ENCODE assay signal across 11 cellular contexts in genomic region chr4:15410750-15411149, GRCh38. TPM values are rescaled to one million over a fixed set of nuclear protein-coding genes. Genes with fewer than 3 reads are reported as not detected.
DNase-seq lines count a peak whose midpoint lies in the region; ATAC-seq and TF ChIP-seq lines count a peak whose summit lies in the region.
"Had no signal": no experiment of that assay in that cellular context is flagged by ENCODE, and none has a peak within 500 bp of the region (broad histone marks: within the 10 kb centered on the region; RNA-seq: fewer than 3 reads in every experiment).

No MANE protein-coding gene starts in this region.

- H3K9me3 Mint-ChIP-seq in CD8-positive, alpha-beta T cell = no peaks in the 10 kb centered on the region
- no peaks in the 10 kb centered on the region for H3K9me3 Mint-ChIP-seq in T-helper 2 cell treated with Interferon-gamma antibody and Interleukin-4, amounts not matched to agents 5 μg/mL and 100 μg/mL, for 36 hours
- H3K9me3 Mint-ChIP-seq: type B pancreatic cell had no signal

- POLR2A ChIA-PET in CD8-positive, alpha-beta T cell (lab: Charles Lee) = no interaction called here

- TF ChIP-seq CTCF in CD8-positive, alpha-beta T cell (IDR thresholded peaks at IDR 0.05) = no peak
- TF ChIP-seq CTCF in right lobe of liver (IDR thresholded peaks at IDR 0.05) = no peak

- peaks cover 51% of the 10 kb centered on the region for H3K4me1 Mint-ChIP-seq in CD8-positive, alpha-beta T cell (ENCODE audit: low read depth)
- H3K4me1 Mint-ChIP-seq in T-helper 2 cell treated with Interferon-gamma antibody and Interleukin-4, amounts not matched to agents 5 μg/mL and 100 μg/mL, for 36 hours (ENCODE audit: low read depth) = peaks cover 26% of the 10 kb centered on the region

- DNase-seq in CD8-positive, alpha-beta T cell = peak in 3 of 7 experiments; percentile 6 to 28 (median 22)
- DNase-seq in T-helper 2 cell treated with Interferon-gamma antibody and Interleukin-4, amounts not matched to agents 5 μg/mL and 100 μg/mL, for 36 hours (ENCODE audit: low spot score) = no peak
- DNase-seq in right lobe of liver = no peak
- no peak for DNase-seq in amniotic stem cell (lab: John Stamatoyannopoulos, UW)
- no peak for DNase-seq in DMS114 treated with DMSO at 0.1 percent for 48 hours (lab: John Stamatoyannopoulos, UW; ENCODE audit: unreplicated experiment)
- DNase-seq in posterior cingulate gyrus = no peak
- DNase-seq: dorsolateral prefrontal cortex, NCI-H524 treated with DMSO at 0.1 percent for 48 hours had no signal

- intact Hi-C loops in CD8-positive, alpha-beta T cell (cut with DNase I, micrococcal nuclease) = loop anchor here in 1 of 2 experiments (1.0 to 5.0 kb wide), 2 partner anchors 9 to 408 kb away; partner anchors contain the start of gene CPEB2
- intact Hi-C loops in right lobe of liver (cut with DNase I) = no loop called here
- intact Hi-C loops in posterior cingulate gyrus (cut with DNase I) = no loop called here

- peak overlapping the region; percentile 42 for H3K27ac ChIP-seq in CD8-positive, alpha-beta T cell (ENCODE audit: low read depth, low read length)
- H3K27ac ChIP-seq in right lobe of liver = peak overlapping the region in 1 of 3 donors; percentile 16
- H3K27ac ChIP-seq: dorsolateral prefrontal cortex had no signal

- peaks cover 42% of the 10 kb centered on the region for H3K4me1 ChIP-seq in CD8-positive, alpha-beta T cell (ENCODE audit: insufficient read depth, low read length)
- peaks cover 0 to 23% (median 0%) of the 10 kb centered on the region in 4 donors for H3K4me1 ChIP-seq in right lobe of liver

- 1% methylated on average over 6 of the region's 6 CpGs for WGBS in right lobe of liver (ENCODE audit: insufficient coverage, low coverage, low lambda C conversion rate, missing lambda C conversion rate)

- H3K4me3 Mint-ChIP-seq in CD8-positive, alpha-beta T cell = peak overlapping the region; percentile 79
- peak overlapping the region; percentile 37 for H3K4me3 Mint-ChIP-seq in T-helper 2 cell treated with Interferon-gamma antibody and Interleukin-4, amounts not matched to agents 5 μg/mL and 100 μg/mL, for 36 hours
- H3K4me3 Mint-ChIP-seq: type B pancreatic cell had no signal

- H3K9me3 ChIP-seq in CD8-positive, alpha-beta T cell (ENCODE audit: low read length) = no peaks in the 10 kb centered on the region
- H3K9me3 ChIP-seq in right lobe of liver = no peaks in the 10 kb centered on the region

- no peaks in the 10 kb centered on the region for H3K27me3 Mint-ChIP-seq in CD8-positive, alpha-beta T cell (ENCODE audit: low read depth)
- H3K27me3 Mint-ChIP-seq in T-helper 2 cell treated with Interferon-gamma antibody and Interleukin-4, amounts not matched to agents 5 μg/mL and 100 μg/mL, for 36 hours (ENCODE audit: low read depth) = peaks cover 2% of the 10 kb centered on the region

- H3K36me3 ChIP-seq in CD8-positive, alpha-beta T cell (ENCODE audit: insufficient read depth, low read length) = no peaks in the 10 kb centered on the region
- no peaks in the 10 kb centered on the region for H3K36me3 ChIP-seq in right lobe of liver

- H3K27ac Mint-ChIP-seq in CD8-positive, alpha-beta T cell = peak overlapping the region; percentile 90
- peak overlapping the region; percentile 42 for H3K27ac Mint-ChIP-seq in T-helper 2 cell treated with Interferon-gamma antibody and Interleukin-4, amounts not matched to agents 5 μg/mL and 100 μg/mL, for 36 hours
- H3K27ac Mint-ChIP-seq: type B pancreatic cell had no signal

- ATAC-seq in CD8-positive, alpha-beta T cell = peak; percentile 62
- ATAC-seq in HG03432 (IDR thresholded peaks at IDR 0.05; ENCODE audit: unreplicated experiment) (peak; percentile 53), right lobe of liver (peak; percentile 56 to 76 (median 68)), HG02571 (IDR thresholded peaks at IDR 0.05; ENCODE audit: unreplicated experiment) (no peak)

- no peaks in the 10 kb centered on the region for H3K27me3 ChIP-seq in CD8-positive, alpha-beta T cell (ENCODE audit: insufficient read depth, low read length)
- H3K27me3 ChIP-seq in right lobe of liver = no peaks in the 10 kb centered on the region
- H3K27me3 ChIP-seq: dorsolateral prefrontal cortex had no signal

- H3K4me3 ChIP-seq in CD8-positive, alpha-beta T cell (ENCODE audit: low read depth, low read length) = peak overlapping the region; percentile 55
- no peak overlapping the region for H3K4me3 ChIP-seq in right lobe of liver
- H3K4me3 ChIP-seq: dorsolateral prefrontal cortex had no signal

- no peaks in the 10 kb centered on the region for H3K36me3 Mint-ChIP-seq in CD8-positive, alpha-beta T cell
- H3K36me3 Mint-ChIP-seq in T-helper 2 cell treated with Interferon-gamma antibody and Interleukin-4, amounts not matched to agents 5 μg/mL and 100 μg/mL, for 36 hours (ENCODE audit: low read depth) = peaks cover 2% of the 10 kb centered on the region
- H3K36me3 Mint-ChIP-seq: type B pancreatic cell had no signal

- CTCF ChIA-PET in CD8-positive, alpha-beta T cell (lab: Charles Lee) = interaction anchor here (0.7 to 0.8 kb wide), 2 partner anchors 15 to 41 kb away, joined by 3 read pairs; no protein-coding TSS in a partner anchor

- TF ChIP-seq POLR2A in right lobe of liver (IDR thresholded peaks at IDR 0.05) = no peak

RNA-seq across cellular contexts. Expression of gene C1QTNF7, which starts 17.1 kb away (rescaled TPM):
- not detected for total RNA-seq in CD8-positive, alpha-beta T cell
- total RNA-seq in right lobe of liver = 1 to 10 TPM in 1 of 6 experiments, under 1 TPM in 5; 0.15 to 1.2 (median 0.27) TPM

RNA-seq across cellular contexts. Expression of gene CC2D2A, which starts 58.9 kb away (rescaled TPM):
- not detected for total RNA-seq in CD8-positive, alpha-beta T cell
- total RNA-seq in right lobe of liver = 1 to 10 TPM; 1.7 to 6.5 (median 3.2) TPM
